In the genomic region with DNA sequence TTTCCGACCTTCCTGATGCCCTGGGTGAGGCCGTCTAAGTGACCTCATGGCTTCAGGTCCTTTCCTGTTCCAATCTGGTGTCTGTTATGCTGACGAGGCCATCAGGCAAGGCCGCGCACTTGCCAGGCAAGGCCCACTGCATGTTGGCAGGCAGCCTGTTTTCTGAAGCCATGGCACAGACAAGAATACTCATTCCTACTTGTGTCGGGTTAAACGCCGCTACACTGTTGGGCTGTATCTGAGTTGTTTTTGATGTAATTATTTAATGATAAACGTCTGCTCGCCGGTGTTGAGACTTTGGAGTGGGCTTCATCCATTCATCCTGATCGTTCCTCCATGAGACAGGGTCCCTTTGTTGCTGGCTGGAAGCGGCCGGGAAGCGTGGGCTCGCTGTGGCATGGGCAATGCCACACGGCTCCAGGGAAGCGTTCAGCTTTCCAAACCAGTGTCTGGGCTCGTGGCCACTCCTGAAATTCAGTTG, we compare ENCODE assay signal across 10 cellular contexts.
DNase-seq lines count a peak whose midpoint lies in the region; ATAC-seq, FAIRE-seq and TF ChIP-seq lines count a peak whose summit lies in the region.
"Had no signal": no experiment of that assay in that cellular context is flagged by ENCODE, and none has a peak within 500 bp of the region (broad histone marks: within the 10 kb centered on the region; RNA-seq: fewer than 3 reads in every experiment).

No MANE protein-coding gene starts in this region.

- no peaks in the 10 kb centered on the region for H3K9me3 ChIP-seq in neural progenitor cell (ENCODE audit: low read depth)

- H3K9ac ChIP-seq in neural progenitor cell = no peak overlapping the region

- H4K20me1 ChIP-seq in neural progenitor cell (ENCODE audit: low read depth) = peaks cover 16% of the 10 kb centered on the region

- peaks cover 46% of the 10 kb centered on the region for H3K4me1 Mint-ChIP-seq in neural progenitor cell

- peak overlapping the region; percentile 37 for H3K27ac Mint-ChIP-seq in neural progenitor cell

- H3F3A ChIP-seq in neural progenitor cell (ENCODE audit: low read depth) = peaks cover 15% of the 10 kb centered on the region

- peaks cover 2% of the 10 kb centered on the region for H3K27me3 Mint-ChIP-seq in neural progenitor cell (ENCODE audit: insufficient read depth, low read depth)

- peaks cover 13% of the 10 kb centered on the region for H3K36me3 Mint-ChIP-seq in neural progenitor cell

- H3K4me3 ChIP-seq in fibroblast of pulmonary artery (replicated peaks; ENCODE audit: low read depth, low read length) = no peak overlapping the region
- H3K4me3 ChIP-seq in neural progenitor cell = no peak overlapping the region
- H3K4me3 ChIP-seq in foreskin fibroblast (ENCODE audit: low read depth in 1 of 2, low read length in 2 of 2) = no peak overlapping the region

- peaks cover 19% of the 10 kb centered on the region for H3K4me1 ChIP-seq in neural progenitor cell

- no peak for FAIRE-seq in frontal cortex (lab: Jason Lieb, UNC)

- TF ChIP-seq CTCF in fibroblast of pulmonary artery (IDR thresholded peaks at IDR 0.05; ENCODE audit: low read length, missing control alignments) (no peak), neural progenitor cell (IDR thresholded peaks at IDR 0.05) (no peak), foreskin fibroblast (IDR thresholded peaks at IDR 0.05; ENCODE audit: low read depth, low read length) (no peak)

- H3K4me3 Mint-ChIP-seq in neural progenitor cell = no peak overlapping the region
- H3K4me3 Mint-ChIP-seq: CD14-positive monocyte had no signal

- peaks cover 2% of the 10 kb centered on the region for H3K9me3 Mint-ChIP-seq in neural progenitor cell

- no peaks in the 10 kb centered on the region for H3K27me3 ChIP-seq in neural progenitor cell

- DNase-seq in Ammon's horn (ENCODE audit: low spot score) (peak; percentile 86), NCI-H2196 treated with DMSO at 0.1 percent for 48 hours (lab: John Stamatoyannopoulos, UW; ENCODE audit: unreplicated experiment) (peak; percentile 13), fibroblast of pulmonary artery (ENCODE audit: low read depth) (peak; percentile 10), neural progenitor cell (ENCODE audit: low spot score) (no peak), frontal cortex (ENCODE audit: low spot score in 2 of 2) (no peak), cortex of kidney (lab: John Stamatoyannopoulos, UW) (no peak), foreskin fibroblast (no peak)
- DNase-seq: NK-92 treated with Interleukin-12 subunit alpha and Interleukin-12 subunit beta, amount 100 ng/mL, for 24 hours had no signal

- ATAC-seq in GM19397 (IDR thresholded peaks at IDR 0.05; ENCODE audit: unreplicated experiment) = no peak

- no peak overlapping the region for H3K4me2 ChIP-seq in neural progenitor cell

- H3K36me3 ChIP-seq in neural progenitor cell = no peaks in the 10 kb centered on the region

- H3K27ac ChIP-seq in neural progenitor cell = no peak overlapping the region

- H2AFZ ChIP-seq in neural progenitor cell (replicated peaks) = no peak overlapping the region

- peaks cover 21% of the 10 kb centered on the region for H3K79me2 ChIP-seq in neural progenitor cell (ENCODE audit: low read depth)

Comparison
In these comparisons a context has a peak if more than half of its experiments do, and no peak if none do; other contexts are left out.
1. DNase-seq: peak in Ammon's horn (single experiment), NCI-H2196 treated with DMSO at 0.1 percent for 48 hours (single experiment) and fibroblast of pulmonary artery (single experiment); none in neural progenitor cell (single experiment), frontal cortex (0 of 2), cortex of kidney (single experiment) and foreskin fibroblast (0 of 2).